ENCODE assay signal across 25 cellular contexts in genomic region chr5:109753279-109753678, GRCh38.
"Had no signal": no experiment of that assay in that cellular context is flagged by ENCODE, and none has a peak within 500 bp of the region (broad histone marks: within the 10 kb centered on the region; RNA-seq: fewer than 3 reads in every experiment).

No MANE protein-coding gene starts in this region.

- H3K4me3 ChIP-seq: lower lobe of right lung, ovary, right atrium auricular region, skin epidermis, tibial nerve, uterus had no signal

- H3K36me3 Mint-ChIP-seq: natural killer cell had no signal

- H3K27ac ChIP-seq: lower lobe of right lung, ovary, right atrium auricular region, skin epidermis, tibial nerve, uterus had no signal

- H3K27me3 ChIP-seq: ovary, right atrium auricular region, tibial nerve, uterus had no signal

- ATAC-seq: left cardiac atrium; lower lobe of right lung; natural killer cell; sciatic nerve; stimulated activated naive CD8-positive, alpha-beta T cell treated with anti-CD3 and anti-CD28 coated beads, Interleukin-15, amount 100 ng/mL, for 72 hours had no signal

- H3K4me1 ChIP-seq: lower lobe of right lung, uterus had no signal

- H3K4me3 Mint-ChIP-seq: mesothelial cell of epicardium; naive B cell; natural killer cell; stimulated activated naive CD8-positive, alpha-beta T cell treated with anti-CD3 and anti-CD28 coated beads, Interleukin-15, amount 100 ng/mL, for 72 hours; type B pancreatic cell had no signal

- H3K4me1 Mint-ChIP-seq: mesothelial cell of epicardium had no signal

- H3K9me3 Mint-ChIP-seq: natural killer cell, type B pancreatic cell had no signal

- H3K9me3 ChIP-seq: lower lobe of right lung, ovary, right atrium auricular region, tibial nerve, uterus had no signal

- DNase-seq: hippocampal formation; kidney glomerular epithelial cell; left cardiac atrium; lower lobe of right lung; mammary epithelial cell; mesenchymal stem cell; naive B cell; natural killer cell; ovary; stimulated activated CD4-positive, alpha-beta T cell treated with anti-CD3 and anti-CD28 coated beads, Interleukin-12 subunit alpha, Interleukin-12 subunit beta, amount 100 ng/mL, for 4 hours; stimulated activated CD4-positive, alpha-beta T cell treated with anti-CD3 and anti-CD28 coated beads, Interleukin-15, amount 100 ng/mL, for 24 hours; stimulated activated CD4-positive, alpha-beta T cell treated with anti-CD3 and anti-CD28 coated beads, Interleukin-2, amount 100 ng/mL, for 24 hours; stimulated activated CD4-positive, alpha-beta T cell treated with anti-CD3 and anti-CD28 coated beads, Interleukin-4, amount 100 ng/mL, for 1 hour; stimulated activated naive CD4-positive, alpha-beta T cell treated with Interleukin-2 at 50 U/mL for 16 hours; stimulated activated naive CD8-positive, alpha-beta T cell treated with anti-CD3 and anti-CD28 coated beads, Interleukin-15, amount 100 ng/mL, for 72 hours; substantia nigra; uterus had no signal

- H3K27me3 Mint-ChIP-seq: naive B cell; progenitor cell of endocrine pancreas; stimulated activated naive CD8-positive, alpha-beta T cell treated with anti-CD3 and anti-CD28 coated beads, Interleukin-15, amount 100 ng/mL, for 72 hours; type B pancreatic cell had no signal

- H3K36me3 ChIP-seq: ovary, right atrium auricular region, uterus had no signal

- H3K27ac Mint-ChIP-seq: mesothelial cell of epicardium; natural killer cell; progenitor cell of endocrine pancreas; stimulated activated naive CD8-positive, alpha-beta T cell treated with anti-CD3 and anti-CD28 coated beads, Interleukin-15, amount 100 ng/mL, for 72 hours; type B pancreatic cell had no signal

- FAIRE-seq: keratinocyte had no signal
